7 cellular contexts compared by ENCODE assay signal in genomic region chr1:117664314-117664713, GRCh38. TPM values are rescaled to one million over a fixed set of nuclear protein-coding genes. Genes with fewer than 3 reads are reported as not detected.
A peak's percentile ranks its signal among the peaks of the same experiment; 100 is the strongest.
DNase-seq lines count a peak whose midpoint lies in the region; ATAC-seq and TF ChIP-seq lines count a peak whose summit lies in the region.

No MANE protein-coding gene starts in this region.

- H3K27ac Mint-ChIP-seq in activated CD4-positive, alpha-beta memory T cell treated with anti-CD3 and anti-CD28 coated beads for 36 hours, result peak overlapping the region; percentile 68
- no peak overlapping the region for H3K27ac Mint-ChIP-seq in endodermal cell

- intact Hi-C loops in activated CD4-positive, alpha-beta memory T cell treated with anti-CD3 and anti-CD28 coated beads for 36 hours (cut with micrococcal nuclease), result loop anchor here (1.0 to 5.0 kb wide), 9 partner anchors 8 to 1287 kb away; partner anchors contain the start of gene TTF2

- H3K9ac ChIP-seq in endodermal cell (ENCODE audit: extremely low read depth, low read length, poor library complexity, severe bottlenecking), result no peak overlapping the region

- H3K27me3 ChIP-seq in endodermal cell (ENCODE audit: control insufficient read depth, insufficient read depth, low read length, poor library complexity, severe bottlenecking), result no peaks in the 10 kb centered on the region

- ATAC-seq in GM19463 (IDR thresholded peaks at IDR 0.05; ENCODE audit: unreplicated experiment) (peak; percentile 98), HG03175 (IDR thresholded peaks at IDR 0.05; ENCODE audit: unreplicated experiment) (peak; percentile 99)

- H3K36me3 Mint-ChIP-seq in activated CD4-positive, alpha-beta memory T cell treated with anti-CD3 and anti-CD28 coated beads for 36 hours, result peaks cover 8% of the 10 kb centered on the region
- H3K36me3 Mint-ChIP-seq in endodermal cell (ENCODE audit: low read depth), result no peaks in the 10 kb centered on the region

- H3K36me3 ChIP-seq in endodermal cell (ENCODE audit: control insufficient read depth, insufficient read depth, low read length), result no peaks in the 10 kb centered on the region

- CTCF ChIA-PET in activated CD4-positive, alpha-beta memory T cell treated with anti-CD3 and anti-CD28 coated beads for 36 hours (lab: Charles Lee), result interaction anchor here (0.6 to 2.8 kb wide), 4 partner anchors 9 to 130 kb away, joined by 3 to 22 read pairs (median 10); no protein-coding TSS in a partner anchor

- no peak overlapping the region for H3K4me3 ChIP-seq in endodermal cell (ENCODE audit: low read length)

- TF ChIP-seq CTCF in endodermal cell (conservative IDR thresholded peaks at IDR 0.05), result no peak

- POLR2A ChIA-PET in activated CD4-positive, alpha-beta memory T cell treated with anti-CD3 and anti-CD28 coated beads for 36 hours (lab: Charles Lee), result interaction anchor here (1.0 to 2.8 kb wide), 4 partner anchors 8 to 129 kb away, joined by 3 to 12 read pairs (median 4); no protein-coding TSS in a partner anchor

- no peaks in the 10 kb centered on the region for H3K4me1 ChIP-seq in endodermal cell (ENCODE audit: control insufficient read depth, insufficient read depth, low read length)

- DNase-seq in activated CD4-positive, alpha-beta memory T cell treated with anti-CD3 and anti-CD28 coated beads for 36 hours, result peak; percentile 76
- DNase-seq in stimulated activated CD4-positive, alpha-beta T cell treated with anti-CD3 and anti-CD28 coated beads, Interleukin-4, amount 100 ng/mL, for 1 hour, result peak; percentile 21
- DNase-seq in kidney glomerular epithelial cell (lab: John Stamatoyannopoulos, UW) (no peak), NCI-H1417 treated with DMSO at 0.1 percent for 48 hours (lab: John Stamatoyannopoulos, UW) (no peak), endodermal cell (no peak)

- peaks cover 78% of the 10 kb centered on the region for H3K4me1 Mint-ChIP-seq in activated CD4-positive, alpha-beta memory T cell treated with anti-CD3 and anti-CD28 coated beads for 36 hours (ENCODE audit: low read depth)
- H3K4me1 Mint-ChIP-seq in endodermal cell, result peaks cover 2% of the 10 kb centered on the region

- no peaks in the 10 kb centered on the region for H3K27me3 Mint-ChIP-seq in activated CD4-positive, alpha-beta memory T cell treated with anti-CD3 and anti-CD28 coated beads for 36 hours
- no peaks in the 10 kb centered on the region for H3K27me3 Mint-ChIP-seq in endodermal cell (ENCODE audit: insufficient read depth)

- no peaks in the 10 kb centered on the region for H3K9me3 ChIP-seq in endodermal cell (ENCODE audit: control insufficient read depth, low read length)

- peaks cover 9% of the 10 kb centered on the region for H3K9me3 Mint-ChIP-seq in activated CD4-positive, alpha-beta memory T cell treated with anti-CD3 and anti-CD28 coated beads for 36 hours
- peaks cover 7% of the 10 kb centered on the region for H3K9me3 Mint-ChIP-seq in endodermal cell

- H3K27ac ChIP-seq in endodermal cell (ENCODE audit: low read depth, low read length), result no peak overlapping the region

- 87 to 96% methylated on average over 4 to 6 of the region's 6 CpGs for WGBS in endodermal cell (ENCODE audit: insufficient coverage in 1 of 2, insufficient read length in 1 of 2), 2 experiments

- no peak overlapping the region for H3K4me3 Mint-ChIP-seq in activated CD4-positive, alpha-beta memory T cell treated with anti-CD3 and anti-CD28 coated beads for 36 hours
- H3K4me3 Mint-ChIP-seq in endodermal cell, result no peak overlapping the region

RNA-seq across cellular contexts. Expression of gene TENT5C, which starts 58.5 kb away (rescaled TPM):
- total RNA-seq in activated CD4-positive, alpha-beta memory T cell treated with anti-CD3 and anti-CD28 coated beads for 36 hours, result 10 to 100 TPM; 13.8 to 14.0 TPM
- 1 to 10 TPM; 1.0 to 1.4 TPM for total RNA-seq in endodermal cell
- polyA plus RNA-seq in endodermal cell (2013, experiment 1 of 2), result 0.61 TPM
- polyA plus RNA-seq in endodermal cell (2013, experiment 2 of 2), result 0.50 TPM

Comparison
In these comparisons a context has a peak if more than half of its experiments do, and no peak if none do; other contexts are left out.
1. DNase-seq: peak in activated CD4-positive, alpha-beta memory T cell treated with anti-CD3 and anti-CD28 coated beads for 36 hours (single experiment) and stimulated activated CD4-positive, alpha-beta T cell treated with anti-CD3 and anti-CD28 coated beads, Interleukin-4, amount 100 ng/mL, for 1 hour (single experiment); none in kidney glomerular epithelial cell (single experiment), NCI-H1417 treated with DMSO at 0.1 percent for 48 hours (single experiment) and endodermal cell (single experiment).
2. RNA of gene TENT5C, which starts 58.5 kb away (total RNA-seq): 13.8 to 14.0 TPM in activated CD4-positive, alpha-beta memory T cell treated with anti-CD3 and anti-CD28 coated beads for 36 hours; 1.0 to 1.4 TPM in endodermal cell; every median in the first group is over 4 times any median in the second.